In the genomic region with DNA sequence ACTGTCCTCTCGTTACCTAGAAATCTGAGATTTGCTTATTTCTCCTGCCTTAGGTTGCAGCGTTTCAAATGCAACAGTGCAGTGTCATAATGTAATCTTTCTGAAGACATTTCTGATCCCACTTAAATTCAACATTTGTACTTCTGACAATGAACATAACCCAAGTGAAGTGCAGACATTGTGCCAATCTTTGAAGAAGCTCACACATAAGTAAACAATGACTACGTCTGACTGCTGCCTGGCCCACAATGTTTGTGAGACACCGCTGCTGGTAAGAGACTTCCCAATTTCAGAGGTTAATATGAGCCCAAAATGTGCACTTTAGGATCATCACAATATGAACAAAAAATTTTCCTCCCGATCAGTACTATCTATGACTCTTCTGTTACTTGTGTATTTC, we compare ENCODE assay signal across 25 cellular contexts.
"Had no signal": no experiment of that assay in that cellular context is flagged by ENCODE, and none has a peak within 500 bp of the region (broad histone marks: within the 10 kb centered on the region; RNA-seq: fewer than 3 reads in every experiment).

No MANE protein-coding gene starts in this region.

- H3K4me3 Mint-ChIP-seq: activated CD4-positive, alpha-beta T cell treated with anti-CD3 and anti-CD28 coated beads for 36 hours; activated T-cell treated with anti-CD3 and anti-CD28 coated beads, Interleukin-2, amount 50 U/mL, for 24 hours; activated T-helper 17 cell treated with anti-CD3 and anti-CD28 coated beads, Interleukin-2, amount 50 U/mL, for 72 hours; dendritic cell treated with granulocyte-macrophage colony-stimulating factor and Interleukin-4, amounts not matched to agents 40 ng/mL and 50 ng/mL, for 4 days; nephron had no signal

- DNase-seq: activated CD4-positive, alpha-beta T cell treated with anti-CD3 and anti-CD28 coated beads for 36 hours; activated CD4-positive, alpha-beta T cell treated with anti-CD3 and anti-CD28 coated beads, Interleukin-2, amount 50 U/mL, for 48 hours; activated CD4-positive, CD25-positive, alpha-beta regulatory T cell; activated CD8-positive, alpha-beta memory T cell treated with anti-CD3 and anti-CD28 coated beads, Interleukin-2, amount 50 U/mL, for 48 hours; activated gamma-delta T cell treated with Interleukin-2 at 50 U/mL for 16 hours; activated naive CD4-positive, alpha-beta T cell treated with anti-CD3 and anti-CD28 coated beads, Interleukin-2, amount 50 U/mL, for 16 hours; activated T-cell treated with anti-CD3 and anti-CD28 coated beads, Interleukin-2, amount 50 U/mL, for 24 hours; amygdala; central memory CD4-positive, alpha-beta T cell; effector CD4-positive, alpha-beta T cell; gastrocnemius medialis; glutamatergic neuron; islet precursor cell; mammary epithelial cell; posterior cingulate gyrus; right cardiac atrium; spleen; stimulated activated naive CD4-positive, alpha-beta T cell; tibial artery; upper lobe of right lung had no signal

- H3K27me3 Mint-ChIP-seq: activated CD4-positive, alpha-beta T cell treated with anti-CD3 and anti-CD28 coated beads for 36 hours; activated T-cell treated with anti-CD3 and anti-CD28 coated beads, Interleukin-2, amount 50 U/mL, for 24 hours; activated T-helper 17 cell treated with anti-CD3 and anti-CD28 coated beads, Interleukin-2, amount 50 U/mL, for 72 hours had no signal

- H3K36me3 ChIP-seq: gastrocnemius medialis, spleen, suprapubic skin, tibial artery, upper lobe of right lung had no signal

- H3K27ac Mint-ChIP-seq: activated CD4-positive, alpha-beta T cell treated with anti-CD3 and anti-CD28 coated beads for 36 hours; activated T-cell treated with anti-CD3 and anti-CD28 coated beads, Interleukin-2, amount 50 U/mL, for 24 hours; activated T-helper 17 cell treated with anti-CD3 and anti-CD28 coated beads, Interleukin-2, amount 50 U/mL, for 72 hours; dendritic cell treated with granulocyte-macrophage colony-stimulating factor and Interleukin-4, amounts not matched to agents 40 ng/mL and 50 ng/mL, for 4 days; nephron had no signal

- H3K27me3 ChIP-seq: gastrocnemius medialis, spleen, suprapubic skin, tibial artery, upper lobe of right lung had no signal

- H3K9me3 Mint-ChIP-seq: dendritic cell treated with granulocyte-macrophage colony-stimulating factor and Interleukin-4, amounts not matched to agents 40 ng/mL and 50 ng/mL, for 4 days; nephron had no signal

- ATAC-seq: activated CD4-positive, alpha-beta T cell treated with anti-CD3 and anti-CD28 coated beads for 36 hours; activated T-helper 17 cell treated with anti-CD3 and anti-CD28 coated beads, Interleukin-2, amount 50 U/mL, for 72 hours; gastrocnemius medialis; right cardiac atrium; upper lobe of right lung had no signal

- H3K4me3 ChIP-seq: gastrocnemius medialis, spleen, suprapubic skin, tibial artery, upper lobe of right lung had no signal

- FAIRE-seq: endometrium had no signal

- H3K4me1 Mint-ChIP-seq: nephron had no signal
